Comparison of ENCODE assay signal across 1 cellular context in genomic region chr10:3902054-3902808, GRCh38.
A peak's percentile ranks its signal among the peaks of the same experiment; 100 is the strongest.
TF ChIP-seq lines count a peak whose summit lies in the region.

No MANE protein-coding gene starts in this region.

TF ChIP-seq in GM12878, 131 proteins besides CTCF, POLR2A, EP300 and RAD21 (continued from another document and continues in another):
- TF ChIP-seq ZBTB4 (CRISPR knock-in tag; IDR thresholded peaks at IDR 0.05) = no peak
- TF ChIP-seq IKZF2 (IDR thresholded peaks at IDR 0.05) = peak; percentile 83 to 90; a peak in 3 of 4 replicates
- TF ChIP-seq GATAD2B (conservative IDR thresholded peaks at IDR 0.05; ENCODE audit: low read depth) = no peak
- TF ChIP-seq RELB (IDR thresholded peaks at IDR 0.05; ENCODE audit: low read depth) = peak; percentile 99
- no peak for TF ChIP-seq IRF3 (IDR thresholded peaks at IDR 0.05)
- TF ChIP-seq ZNF592 (IDR thresholded peaks at IDR 0.05) = peak; percentile 34; the same call in 1 of the 2 replicates
- no peak for TF ChIP-seq YY1 (IDR thresholded peaks at IDR 0.05; ENCODE audit: low read depth, low read length)
- peak; percentile 83 for TF ChIP-seq CREM (IDR thresholded peaks at IDR 0.05; ENCODE audit: low read depth)
- no peak for TF ChIP-seq KDM1A (IDR thresholded peaks at IDR 0.05; ENCODE audit: borderline replicate concordance)
- TF ChIP-seq SRF (IDR thresholded peaks at IDR 0.05; ENCODE audit: low read depth in 2 of 2, low read length in 2 of 2) = no peak
- TF ChIP-seq RFX5 (IDR thresholded peaks at IDR 0.05; ENCODE audit: low read depth, low read length) = no peak
- no peak; the same call in 1 of the 2 replicates for TF ChIP-seq EED (IDR thresholded peaks at IDR 0.05; ENCODE audit: low read depth)
- no peak for TF ChIP-seq ASH2L (IDR thresholded peaks at IDR 0.05; ENCODE audit: borderline replicate concordance, low read depth)
- TF ChIP-seq ZNF24 (IDR thresholded peaks at IDR 0.05) = no peak
- peak; percentile 97 for TF ChIP-seq RELA (IDR thresholded peaks at IDR 0.05; ENCODE audit: borderline replicate concordance, partially characterized antibody)
- TF ChIP-seq STAT3 (IDR thresholded peaks at IDR 0.05; ENCODE audit: low read depth, low read length) = no peak
- peak; percentile 97 for TF ChIP-seq ATF7 (IDR thresholded peaks at IDR 0.05; ENCODE audit: low read depth)
- no peak for TF ChIP-seq SUZ12 (IDR thresholded peaks at IDR 0.05; ENCODE audit: unreplicated experiment)
- TF ChIP-seq RCOR1 (conservative IDR thresholded peaks at IDR 0.05; ENCODE audit: low read depth, low read length) = no peak
- peak; percentile 70; the same call in 1 of the 2 replicates for TF ChIP-seq MLLT1 (IDR thresholded peaks at IDR 0.05)
- no peak for TF ChIP-seq KAT2A (conservative IDR thresholded peaks at IDR 0.05; ENCODE audit: control insufficient read depth, low read depth, low read length)
- no peak for TF ChIP-seq ZBTB33 (IDR thresholded peaks at IDR 0.05)
- peak; percentile 75 for TF ChIP-seq RAD51 (IDR thresholded peaks at IDR 0.05)
- TF ChIP-seq E4F1 (IDR thresholded peaks at IDR 0.05; ENCODE audit: borderline replicate concordance, partially characterized antibody) = no peak
- TF ChIP-seq BACH1 (IDR thresholded peaks at IDR 0.05; ENCODE audit: borderline replicate concordance) = peak; percentile 78; the same call in 1 of the 2 replicates
- TF ChIP-seq NFXL1 (IDR thresholded peaks at IDR 0.05; ENCODE audit: borderline replicate concordance) = no peak
- no peak for TF ChIP-seq SP1 (IDR thresholded peaks at IDR 0.05; ENCODE audit: low read depth, low read length)
- TF ChIP-seq NFYA (IDR thresholded peaks at IDR 0.05; ENCODE audit: borderline replicate concordance, low read depth, low read length) = no peak
- TF ChIP-seq WRNIP1 (IDR thresholded peaks at IDR 0.05; ENCODE audit: borderline replicate concordance, low read depth, low read length) = no peak
- TF ChIP-seq YBX1 (IDR thresholded peaks at IDR 0.05) = no peak
- 0 out of 2 replicates have a peak, but pooled peaks have one; percentile 23 for TF ChIP-seq IRF4 (IDR thresholded peaks at IDR 0.05; ENCODE audit: low read depth, low read length)
- peak; percentile 71 for TF ChIP-seq E2F8 (IDR thresholded peaks at IDR 0.05; ENCODE audit: low read depth, partially characterized antibody)
- peak; percentile 31; the same call in 1 of the 2 replicates for TF ChIP-seq JUNB (IDR thresholded peaks at IDR 0.05)
- TF ChIP-seq EGR1 (IDR thresholded peaks at IDR 0.05; ENCODE audit: borderline replicate concordance in 1 of 2, low read depth in 2 of 2, low read length in 2 of 2) = no peak
- peak; percentile 34; the same call in 1 of the 2 replicates for TF ChIP-seq CBFB (IDR thresholded peaks at IDR 0.05; ENCODE audit: low read depth)
- TF ChIP-seq ATF2 (IDR thresholded peaks at IDR 0.05; ENCODE audit: low read length) = peak; percentile 80
- no peak for TF ChIP-seq BRCA1 (IDR thresholded peaks at IDR 0.05; ENCODE audit: low read depth, low read length)
- TF ChIP-seq HDAC6 (IDR thresholded peaks at IDR 0.05; ENCODE audit: unreplicated experiment) = no peak
- peak; percentile 95 for TF ChIP-seq NR2F1 (conservative IDR thresholded peaks at IDR 0.05)
- peak; percentile 7; the same call in 1 of the 2 replicates for TF ChIP-seq ZBED1 (IDR thresholded peaks at IDR 0.05; ENCODE audit: borderline replicate concordance)
- no peak for TF ChIP-seq NRF1 (conservative IDR thresholded peaks at IDR 0.05; ENCODE audit: low read depth, low read length)
- no peak for TF ChIP-seq FOXK2 (IDR thresholded peaks at IDR 0.05)
- 0 out of 2 replicates have a peak, but pooled peaks have one; percentile 44 for TF ChIP-seq TCF7 (IDR thresholded peaks at IDR 0.05; ENCODE audit: borderline replicate concordance)
